8 cellular contexts compared by ENCODE assay signal in the genomic region with DNA sequence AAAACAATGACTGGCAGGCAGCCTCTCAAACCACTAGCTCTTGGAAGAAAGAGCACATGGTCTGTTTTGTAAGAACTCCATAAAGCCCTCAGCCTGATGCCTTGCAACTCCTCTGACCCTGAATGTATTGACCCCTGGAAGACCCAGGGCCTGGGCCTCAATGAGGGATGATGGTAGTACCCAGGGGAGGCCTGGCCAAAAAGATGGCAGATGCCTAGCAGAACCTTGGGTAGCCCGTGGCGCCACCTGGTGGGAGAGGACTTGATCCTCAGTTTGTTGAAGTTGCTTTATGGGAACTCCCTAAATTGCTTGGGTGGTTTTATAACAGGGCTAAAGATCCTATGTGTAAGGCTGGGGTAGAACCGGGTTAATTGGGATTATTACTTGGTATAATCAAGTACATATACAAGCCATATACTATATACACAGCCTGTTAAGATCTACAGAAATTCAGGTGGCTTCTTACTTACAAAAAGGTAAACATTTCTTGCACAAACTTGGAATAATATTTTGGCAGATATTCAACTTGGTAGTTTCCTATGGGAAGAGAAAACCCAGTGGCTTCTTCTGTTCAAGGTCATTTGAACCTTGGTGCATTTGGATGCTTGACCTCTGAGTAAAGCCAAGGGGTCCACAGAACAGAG.
DNase-seq lines count a peak whose midpoint lies in the region; ATAC-seq, FAIRE-seq and TF ChIP-seq lines count a peak whose summit lies in the region.

No MANE protein-coding gene starts in this region.

- no peak for FAIRE-seq in K562 (lab: Jason Lieb, UNC)

- no peaks in the 10 kb centered on the region for H3K79me2 ChIP-seq in K562 (ENCODE audit: control insufficient read depth, insufficient read depth, low read length)

- no peak for TF ChIP-seq POLR2A in K562 (conservative IDR thresholded peaks at IDR 0.05)

- no peaks in the 10 kb centered on the region for H3K36me3 ChIP-seq in A673 (ENCODE audit: insufficient read depth, low read length, poor library complexity, severe bottlenecking)
- no peaks in the 10 kb centered on the region for H3K36me3 ChIP-seq in K562 (ENCODE audit: control insufficient read depth, insufficient read depth, low read length)

- POLR2A ChIA-PET in A673 (lab: Charles Lee; ENCODE audit: low non-redundant PET), result no interaction called here
- POLR2A ChIA-PET in K562 (lab: Yijun Ruan, JAX), result interaction anchor here (0.6 to 0.9 kb wide), 3 partner anchors 19 to 287 kb away, joined by 3 to 7 read pairs (median 4); no protein-coding TSS in a partner anchor

- peak; percentile 82 for ATAC-seq in K562

- no peaks in the 10 kb centered on the region for H3K4me1 ChIP-seq in A673 (ENCODE audit: insufficient read depth, low read length, poor library complexity, severe bottlenecking)
- no peaks in the 10 kb centered on the region for H3K4me1 ChIP-seq in K562 (replicated peaks in 1 of 2; ENCODE audit: control insufficient read depth in 2 of 2, insufficient read depth in 2 of 2, low read length in 2 of 2)

- TF ChIP-seq RAD21 in K562 (CRISPR knock-in tag; conservative IDR thresholded peaks at IDR 0.05 in 1 of 2, IDR thresholded peaks at IDR 0.05 in 1 of 2), result peak in 1 of 2 experiments; percentile 67; a peak in 3 of 4 replicates

- H4K20me1 ChIP-seq in K562 (replicated peaks; ENCODE audit: control insufficient read depth, insufficient read depth, low read length), result no peaks in the 10 kb centered on the region

- H3K4me2 ChIP-seq in K562 (ENCODE audit: insufficient read depth, low read length), result no peak overlapping the region

- H3K27me3 ChIP-seq in A673 (replicated peaks; ENCODE audit: insufficient read depth, low read depth, low read length, poor library complexity) (peaks cover 6% of the 10 kb centered on the region), K562 (ENCODE audit: control insufficient read depth in 2 of 2, insufficient read depth in 2 of 2, low read length in 2 of 2) (peaks cover 0 to 6% of the 10 kb centered on the region in 2 experiments; a peak in 2 of 5 replicates)

- CTCF ChIA-PET in A673 (lab: Charles Lee), result no interaction called here
- CTCF ChIA-PET in K562 (lab: Yijun Ruan, JAX; ENCODE audit: low intra/inter-chr PET ratio), result interaction anchor here (1.2 kb wide), 1 partner anchor 282 kb away, joined by 7 read pairs; no protein-coding TSS in a partner anchor

- no peak for TF ChIP-seq EP300 in K562 (IDR thresholded peaks at IDR 0.05; ENCODE audit: low read length)

- WGBS in K562 (ENCODE audit: insufficient coverage, low coverage, missing lambda C conversion rate), result 0% methylated on average over 3 of the region's 3 CpGs

- peak; percentile 73 for DNase-seq in A673 (ENCODE audit: low spot score)
- DNase-seq in GM13977 (ENCODE audit: low spot score), result peak; percentile 63
- DNase-seq in MV-4-11 (lab: John Stamatoyannopoulos, UW), result peak; percentile 68
- DNase-seq in T-helper 9 cell, result peak; percentile 44
- peak; percentile 32 to 68 (median 44) for DNase-seq in K562 (ENCODE audit: extremely low read depth in 1 of 4, low spot score in 3 of 4)
- peak; percentile 66 for DNase-seq in kidney glomerular epithelial cell (lab: John Stamatoyannopoulos, UW)
- DNase-seq in stimulated activated CD4-positive, alpha-beta T cell treated with anti-CD3 and anti-CD28 coated beads, TNF-alpha, amount 100 ng/mL, for 48 hours (ENCODE audit: low read depth in 3 of 3), result peak; percentile 60 to 83 (median 70)
- DNase-seq in T1000 (lab: John Stamatoyannopoulos, UW), result no peak

- H3K9me3 ChIP-seq in A673 (ENCODE audit: low read depth, low read length, poor library complexity, severe bottlenecking), result no peaks in the 10 kb centered on the region
- no peaks in the 10 kb centered on the region for H3K9me3 ChIP-seq in K562 (replicated peaks; ENCODE audit: control insufficient read depth, insufficient read depth, low read depth, low read length)

- TF ChIP-seq CTCF in A673 (conservative IDR thresholded peaks at IDR 0.05; ENCODE audit: low read depth, low read length) (peak; percentile 87), GM13977 (IDR thresholded peaks at IDR 0.05; ENCODE audit: extremely low read depth, insufficient read depth, missing control alignments) (peak; percentile 66), K562 (IDR thresholded peaks at IDR 0.05 in 2 of 3, conservative IDR thresholded peaks at IDR 0.05 in 1 of 3; ENCODE audit: insufficient read depth in 2 of 3, low read depth in 1 of 3, low read length in 3 of 3) (peak; percentile 68 to 76 (median 70))

- H3K9ac ChIP-seq in K562 (ENCODE audit: insufficient read depth in 1 of 2, low read depth in 2 of 2, low read length in 2 of 2), result no peak overlapping the region

- H3K9me1 ChIP-seq in K562 (ENCODE audit: control insufficient read depth, insufficient read depth, low read length), result no peaks in the 10 kb centered on the region

- BruUV-seq in A673 (replicated peaks; lab: Mats Ljungman, UMichigan) (no TSS peak), K562 (replicated peaks; lab: Mats Ljungman, UMichigan) (no TSS peak)

- in situ Hi-C loops in GM13977 (cut with MboI; ENCODE audit: low pct_unique_long_range_greater_than_20kb, low sequenced_read_pairs, unreplicated experiment), result no loop called here
- in situ Hi-C loops in K562 (cut with MboI), result no loop called here

- no peak overlapping the region for H3K4me3 ChIP-seq in A673 (ENCODE audit: low read depth, low read length, poor library complexity, severe bottlenecking)
- no peak overlapping the region for H3K4me3 ChIP-seq in K562

- H2AFZ ChIP-seq in K562 (ENCODE audit: low read depth, low read length), result no peak overlapping the region

- H3K27ac ChIP-seq in A673 (ENCODE audit: low read depth, low read length, poor library complexity, severe bottlenecking) (no peak overlapping the region), K562 (ENCODE audit: extremely low read depth, low read depth, low read length) (no peak overlapping the region)

- intact Hi-C loops in A673 (cut with micrococcal nuclease; ENCODE audit: unreplicated experiment), result loop anchor here (1.0 kb wide), 1 partner anchor 282 kb away; no protein-coding TSS in a partner anchor
- intact Hi-C loops in K562 (cut with micrococcal nuclease), result loop anchor here (5.0 kb wide), 1 partner anchor 283 kb away; no protein-coding TSS in a partner anchor

TF ChIP-seq in K562, 482 proteins besides CTCF, POLR2A, EP300 and RAD21:
- TF ChIP-seq SMC3 (conservative IDR thresholded peaks at IDR 0.05; ENCODE audit: insufficient read depth, low read depth, low read length), result peak; percentile 79
- TF ChIP-seq, protein P1, sequence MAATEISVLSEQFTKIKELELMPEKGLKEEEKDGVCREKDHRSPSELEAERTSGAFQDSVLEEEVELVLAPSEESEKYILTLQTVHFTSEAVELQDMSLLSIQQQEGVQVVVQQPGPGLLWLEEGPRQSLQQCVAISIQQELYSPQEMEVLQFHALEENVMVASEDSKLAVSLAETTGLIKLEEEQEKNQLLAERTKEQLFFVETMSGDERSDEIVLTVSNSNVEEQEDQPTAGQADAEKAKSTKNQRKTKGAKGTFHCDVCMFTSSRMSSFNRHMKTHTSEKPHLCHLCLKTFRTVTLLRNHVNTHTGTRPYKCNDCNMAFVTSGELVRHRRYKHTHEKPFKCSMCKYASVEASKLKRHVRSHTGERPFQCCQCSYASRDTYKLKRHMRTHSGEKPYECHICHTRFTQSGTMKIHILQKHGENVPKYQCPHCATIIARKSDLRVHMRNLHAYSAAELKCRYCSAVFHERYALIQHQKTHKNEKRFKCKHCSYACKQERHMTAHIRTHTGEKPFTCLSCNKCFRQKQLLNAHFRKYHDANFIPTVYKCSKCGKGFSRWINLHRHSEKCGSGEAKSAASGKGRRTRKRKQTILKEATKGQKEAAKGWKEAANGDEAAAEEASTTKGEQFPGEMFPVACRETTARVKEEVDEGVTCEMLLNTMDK (IDR thresholded peaks at IDR 0.05; ENCODE audit: borderline replicate concordance, insufficient read depth, low read depth, low read length, poor library complexity, severe bottlenecking), result peak; percentile 45
- peak in 1 of 3 experiments; percentile 63 for TF ChIP-seq YY1 (IDR thresholded peaks at IDR 0.05; ENCODE audit: borderline replicate concordance in 1 of 3, control insufficient read depth in 1 of 3, extremely low read depth in 1 of 3, insufficient read depth in 3 of 3, insufficient read length in 1 of 3, insufficient replicate concordance in 2 of 3, low read depth in 1 of 3, low read length in 2 of 3)
- TF ChIP-seq BCOR (IDR thresholded peaks at IDR 0.05), result no peak
- TF ChIP-seq ZKSCAN8 (CRISPR knock-in tag; IDR thresholded peaks at IDR 0.05), result no peak
- TF ChIP-seq ZNF184 (CRISPR knock-in tag; IDR thresholded peaks at IDR 0.05), result no peak
